ENCODE assay signal across 8 cellular contexts in the genomic region with DNA sequence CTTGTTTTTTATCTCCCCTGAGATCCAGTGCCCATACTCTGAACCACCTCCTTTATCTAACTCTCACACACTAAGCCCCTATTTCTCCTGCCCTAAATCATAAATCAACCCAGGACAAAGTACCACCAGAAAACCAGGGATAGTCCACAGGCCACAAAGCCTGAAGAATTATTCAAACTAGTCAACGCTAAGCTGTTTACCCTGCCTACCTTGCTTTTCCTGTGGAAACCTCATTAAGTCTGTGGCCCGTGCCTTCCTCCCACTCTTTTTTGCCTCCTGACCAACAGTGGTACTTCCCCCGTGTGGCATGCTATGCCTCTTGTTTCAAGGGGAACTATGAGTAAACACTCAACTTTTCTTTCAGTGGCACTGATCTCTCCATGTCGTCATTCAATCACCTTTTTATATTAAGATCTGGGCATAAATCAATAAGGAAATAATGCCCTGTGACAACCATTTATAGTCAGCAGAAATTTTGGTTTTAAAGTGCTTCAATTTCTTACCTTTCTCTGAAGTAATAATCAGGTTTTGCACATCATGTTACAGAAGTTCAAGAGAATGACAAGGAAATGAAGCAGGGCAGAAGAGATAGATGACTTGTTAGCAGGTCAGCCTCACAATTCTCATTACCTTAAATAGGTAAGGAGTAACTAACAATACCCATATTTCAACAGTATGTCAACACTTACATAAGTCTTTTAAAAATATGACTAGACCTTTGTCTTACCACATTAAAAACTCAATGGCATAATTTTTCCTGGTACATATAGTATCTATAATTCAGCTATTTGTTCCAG. TPM values are rescaled to one million over a fixed set of nuclear protein-coding genes. Genes with fewer than 3 reads are reported as not detected.
DNase-seq lines count a peak whose midpoint lies in the region; ATAC-seq, FAIRE-seq and TF ChIP-seq lines count a peak whose summit lies in the region.

No MANE protein-coding gene starts in this region.

- H3K36me3 Mint-ChIP-seq in immature natural killer cell, result peaks cover 0 to 3% (median 0%) of the 10 kb centered on the region in 3 donors

- peak overlapping the region in 1 of 3 donors; percentile 52 for H3K27ac ChIP-seq in thyroid gland

- H3K4me3 Mint-ChIP-seq in immature natural killer cell, result peak overlapping the region; percentile 19 to 48 (median 39)

- no peaks in the 10 kb centered on the region for H3K27me3 Mint-ChIP-seq in immature natural killer cell (ENCODE audit: low read depth in 3 of 3)

- intact Hi-C loops in thyroid gland (cut with DNase I), result no loop called here

- ATAC-seq in HG03558 (IDR thresholded peaks at IDR 0.05; ENCODE audit: extremely low read depth, unreplicated experiment) (peak; percentile 51), HG03159 (IDR thresholded peaks at IDR 0.05; ENCODE audit: unreplicated experiment) (no peak), GM19452 (IDR thresholded peaks at IDR 0.05; ENCODE audit: unreplicated experiment) (no peak), GM21737 (IDR thresholded peaks at IDR 0.05; ENCODE audit: unreplicated experiment) (no peak)

- no peak for TF ChIP-seq POLR2A in GM12892 (IDR thresholded peaks at IDR 0.05; ENCODE audit: low read depth, low read length)
- no peak for TF ChIP-seq POLR2A in thyroid gland (IDR thresholded peaks at IDR 0.05)

- no peaks in the 10 kb centered on the region for H3K9me3 ChIP-seq in thyroid gland

- no peaks in the 10 kb centered on the region for H3K36me3 ChIP-seq in thyroid gland

- 53 to 74% methylated on average over 4 of the region's 4 CpGs for WGBS in thyroid gland, 2 donors

- TF ChIP-seq CTCF in thyroid gland (IDR thresholded peaks at IDR 0.05), result no peak

- H3K4me3 ChIP-seq in thyroid gland (replicated peaks in 1 of 3), result no peak overlapping the region

- peak; percentile 96 for FAIRE-seq in GM12892 (lab: Jason Lieb, UNC)

- H3K4me1 ChIP-seq in thyroid gland, result peaks cover 9 to 28% of the 10 kb centered on the region in 2 donors

- DNase-seq in GM12892 (ENCODE audit: insufficient read length), result no peak
- DNase-seq in activated CD4-positive, alpha-beta T cell treated with anti-CD3 and anti-CD28 coated beads for 4 hours, result peak; percentile 57 to 68
- DNase-seq in immature natural killer cell, result peak; percentile 19 to 35 (median 31)
- DNase-seq in thyroid gland, result peak; percentile 29 to 53

- no peaks in the 10 kb centered on the region for H3K27me3 ChIP-seq in thyroid gland

- H3K9me3 Mint-ChIP-seq in immature natural killer cell, result no peaks in the 10 kb centered on the region

- peak overlapping the region; percentile 66 to 92 (median 83) for H3K27ac Mint-ChIP-seq in immature natural killer cell

- H3K4me1 Mint-ChIP-seq in immature natural killer cell, result peaks cover 38 to 66% of the 10 kb centered on the region in 2 donors

RNA-seq across cellular contexts. Expression of gene EYA3, which starts 32.1 kb away (rescaled TPM):
- 20.2 TPM for polyA plus RNA-seq in GM12892 (2012; ENCODE audit: missing spikeins)
- 10 to 100 TPM in 1 of 3 donors, 1 to 10 TPM in 2; 7.8 to 15.6 (median 9.3) TPM for polyA plus RNA-seq in immature natural killer cell
- total RNA-seq in thyroid gland, result 10 to 100 TPM; 19.3 to 27.7 (median 20.0) TPM
